Comparison of ENCODE assay signal across 8 cellular contexts in genomic region chr11:86800076-86800955, GRCh38. TPM values are rescaled to one million over a fixed set of nuclear protein-coding genes. Genes with fewer than 3 reads are reported as not detected.
A peak's percentile ranks its signal among the peaks of the same experiment; 100 is the strongest.
DNase-seq lines count a peak whose midpoint lies in the region; ATAC-seq and TF ChIP-seq lines count a peak whose summit lies in the region.

Gene PRSS23 (plus strand): TSS chr11:86800542. CDS start chr11:86807644, 7,102 bp downstream.

- no peaks in the 10 kb centered on the region for H3K36me3 Mint-ChIP-seq in MCF 10A (ENCODE audit: insufficient read depth, unreplicated experiment)

- H3K27ac Mint-ChIP-seq in MCF 10A (ENCODE audit: low read depth, unreplicated experiment), result no peak within 1 kb of the TSS

- H3K9me3 Mint-ChIP-seq in MCF 10A (ENCODE audit: unreplicated experiment), result no peaks in the 10 kb centered on the region

- H3K9ac ChIP-seq in iPS-20b (ENCODE audit: low read depth, low read length), result peak within 1 kb of the TSS; percentile 74; the same call in 1 of the 2 replicates

- H3K27ac ChIP-seq in iPS-20b (ENCODE audit: low read length) (no peak within 1 kb of the TSS), gastrocnemius medialis (peak within 1 kb of the TSS; percentile 58 to 86 (median 82))

- TF ChIP-seq POLR2A in gastrocnemius medialis (IDR thresholded peaks at IDR 0.05), result peak; percentile 56 to 71

- H3K4me1 ChIP-seq in iPS-20b (ENCODE audit: insufficient read depth, low read length), result peaks cover 14% of the 10 kb centered on the region; the same call in 1 of the 2 replicates
- peaks cover 5 to 43% of the 10 kb centered on the region in 2 donors for H3K4me1 ChIP-seq in gastrocnemius medialis

- intact Hi-C loops in MCF 10A (cut with micrococcal nuclease), result loop anchor here (5.0 kb wide), 2 partner anchors 128 to 343 kb away; partner anchors contain the start of gene ME3
- intact Hi-C loops in gastrocnemius medialis (cut with DNase I; ENCODE audit: low total_unique reads), result loop anchor here (2.0 kb wide), 1 partner anchor 192 kb away; no protein-coding TSS in a partner anchor

- peak within 1 kb of the TSS; percentile 70 for H3K4me3 Mint-ChIP-seq in MCF 10A (ENCODE audit: unreplicated experiment)

- H3K9me3 ChIP-seq in iPS-20b (ENCODE audit: insufficient read depth, low read depth, low read length) (no peaks in the 10 kb centered on the region), gastrocnemius medialis (no peaks in the 10 kb centered on the region)

- TF ChIP-seq CTCF in MCF 10A (IDR thresholded peaks at IDR 0.05; ENCODE audit: unreplicated experiment), result no peak
- no peak for TF ChIP-seq CTCF in gastrocnemius medialis (IDR thresholded peaks at IDR 0.05 in 4 of 5, conservative IDR thresholded peaks at IDR 0.05 in 1 of 5)

- POLR2A ChIA-PET in HEK293T (lab: Yijun Ruan, JAX) (interaction anchor here (0.7 to 5.9 kb wide), 15 partner anchors 9 to 170 kb away, joined by 3 to 39 read pairs (median 4); no protein-coding TSS in a partner anchor), MCF 10A (lab: Yijun Ruan, JAX) (interaction anchor here (0.9 kb wide), 1 partner anchor 16 kb away, joined by 3 read pairs; no protein-coding TSS in a partner anchor)

- BruUV-seq in MCF 10A (replicated peaks; lab: Mats Ljungman, UMichigan), result no TSS peak

- peaks cover 6% of the 10 kb centered on the region for H3K4me1 Mint-ChIP-seq in MCF 10A (ENCODE audit: insufficient read depth, unreplicated experiment)

- DNase-seq in DMS153 treated with DMSO at 0.1 percent for 48 hours (lab: John Stamatoyannopoulos, UW; ENCODE audit: unreplicated experiment) (peak; percentile 25), HEK293T (ENCODE audit: extremely low spot score) (peak; percentile 76), RKO (ENCODE audit: low spot score) (peak; percentile 50), MCF 10A (ENCODE audit: unreplicated experiment) (peak; percentile 40), gastrocnemius medialis (peak; percentile 40 to 63)

- ATAC-seq in gastrocnemius medialis (peak; percentile 79 to 82), GM21619 (IDR thresholded peaks at IDR 0.05; ENCODE audit: unreplicated experiment) (no peak), GM19452 (IDR thresholded peaks at IDR 0.05; ENCODE audit: unreplicated experiment) (no peak)

- H3K4me3 ChIP-seq in iPS-20b (ENCODE audit: low read length) (peak within 1 kb of the TSS; percentile 79), gastrocnemius medialis (peak within 1 kb of the TSS; percentile 61 to 82 (median 66))

- peaks cover 33% of the 10 kb centered on the region for H3K27me3 ChIP-seq in iPS-20b (ENCODE audit: insufficient read depth, low read length)
- H3K27me3 ChIP-seq in gastrocnemius medialis, result no peaks in the 10 kb centered on the region

- H3K36me3 ChIP-seq in iPS-20b (ENCODE audit: insufficient read depth, low read depth, low read length), result no peaks in the 10 kb centered on the region
- no peaks in the 10 kb centered on the region for H3K36me3 ChIP-seq in gastrocnemius medialis

- H3K27me3 Mint-ChIP-seq in MCF 10A (ENCODE audit: insufficient read depth, unreplicated experiment), result no peaks in the 10 kb centered on the region

- CTCF ChIA-PET in HEK293T (lab: Yijun Ruan, JAX), result interaction anchor here (1.0 to 1.3 kb wide), 5 partner anchors 9 to 170 kb away, joined by 3 to 6 read pairs (median 3); no protein-coding TSS in a partner anchor
- CTCF ChIA-PET in MCF 10A (lab: Yijun Ruan, JAX), result interaction anchor here (0.5 to 3.4 kb wide), 11 partner anchors 14 to 345 kb away, joined by 3 to 22 read pairs (median 4); no protein-coding TSS in a partner anchor

- in situ Hi-C loops in gastrocnemius medialis (cut with MboI; ENCODE audit: low sequenced_read_pairs in 4 of 4), result loop anchor here in 3 of 4 donors (10.0 to 25.0 kb wide), 3 partner anchors 126 to 938 kb away; partner anchors contain the start of genes CCDC83 (in 1 of the 3) and ME3 (in 1 of the 3)

TF ChIP-seq in HEK293T, 16 proteins besides CTCF, POLR2A, EP300 and RAD21:
- no peak for TF ChIP-seq PKNOX1 (IDR thresholded peaks at IDR 0.05)
- no peak; the same call in 1 of the 2 replicates for TF ChIP-seq L3MBTL2 (conservative IDR thresholded peaks at IDR 0.05)
- no peak for TF ChIP-seq FOXA1 (IDR thresholded peaks at IDR 0.05)
- TF ChIP-seq FOXM1 (IDR thresholded peaks at IDR 0.05; ENCODE audit: borderline replicate concordance), result no peak
- no peak for TF ChIP-seq BHLHE40 (IDR thresholded peaks at IDR 0.05; ENCODE audit: borderline replicate concordance)
- TF ChIP-seq CTBP1 (IDR thresholded peaks at IDR 0.05; ENCODE audit: borderline replicate concordance), result no peak
- TF ChIP-seq SUZ12 (IDR thresholded peaks at IDR 0.05), result no peak
- TF ChIP-seq ELF4 (IDR thresholded peaks at IDR 0.05), result no peak
- no peak for TF ChIP-seq ZNF384 (IDR thresholded peaks at IDR 0.05)
- TF ChIP-seq LEF1 (IDR thresholded peaks at IDR 0.05; ENCODE audit: borderline replicate concordance), result no peak
- TF ChIP-seq NFRKB (IDR thresholded peaks at IDR 0.05), result no peak
- TF ChIP-seq HDGF (IDR thresholded peaks at IDR 0.05; ENCODE audit: borderline replicate concordance), result no peak

RNA-seq across cellular contexts. Expression of gene PRSS23, which starts in this region (rescaled TPM):
- total RNA-seq in MCF 10A (2022) (9.8 and 13.8 TPM in 2 replicates), gastrocnemius medialis (10 to 100 TPM in 1 of 4 donors, 1 to 10 TPM in 3; 2.4 to 12.2 (median 7.1) TPM)

Comparison
In these comparisons a context has a peak if more than half of its experiments do, and no peak if none do; other contexts are left out.
1. DNase-seq: peak in every context shown above with its lines; median percentile 76 in HEK293T; 52 in gastrocnemius medialis; 50 in RKO; 40 in MCF 10A; 25 in DMS153 treated with DMSO at 0.1 percent for 48 hours.
2. ATAC-seq: peak in gastrocnemius medialis (2 of 2); none in GM21619 (single experiment) and GM19452 (single experiment).